8 cellular contexts compared by ENCODE assay signal in genomic region chr18:75212626-75213110, GRCh38. TPM values are rescaled to one million over a fixed set of nuclear protein-coding genes. Genes with fewer than 3 reads are reported as not detected.
DNase-seq lines count a peak whose midpoint lies in the region; ATAC-seq and TF ChIP-seq lines count a peak whose summit lies in the region.

No MANE protein-coding gene starts in this region.

- RAD21 ChIA-PET in HCT116 (lab: Charles Lee; ENCODE audit: low non-redundant PET in 1 of 2, low total read pairs in 2 of 2, uncharacterized antibody in 2 of 2, unreplicated experiment in 2 of 2) = no interaction called here

- H3K9ac ChIP-seq in HCT116 (ENCODE audit: low read length) = no peak overlapping the region
- no peak overlapping the region for H3K9ac ChIP-seq in SU-DHL-6 (ENCODE audit: low read length)

- no peaks in the 10 kb centered on the region for H3K9me2 ChIP-seq in HCT116 (ENCODE audit: insufficient read depth)
- H3K9me2 ChIP-seq in SU-DHL-6 (replicated peaks; ENCODE audit: insufficient read depth, low read length) = no peaks in the 10 kb centered on the region

- TF ChIP-seq CTCF in HCT116 (IDR thresholded peaks at IDR 0.05 in 2 of 3, conservative IDR thresholded peaks at IDR 0.05 in 1 of 3; ENCODE audit: borderline replicate concordance in 1 of 3, insufficient read depth in 1 of 3, low read depth in 2 of 3, low read length in 2 of 3) = no peak
- TF ChIP-seq CTCF in SU-DHL-6 (IDR thresholded peaks at IDR 0.05; ENCODE audit: insufficient read depth, low read length, poor library complexity, severe bottlenecking) = no peak
- TF ChIP-seq CTCF in fibroblast of pulmonary artery (IDR thresholded peaks at IDR 0.05; ENCODE audit: low read length, missing control alignments) = no peak

- peaks cover 7% of the 10 kb centered on the region for H3K79me2 ChIP-seq in HCT116 (ENCODE audit: insufficient read depth, low read length)
- H3K79me2 ChIP-seq in SU-DHL-6 (ENCODE audit: insufficient read depth, low read length) = no peaks in the 10 kb centered on the region

- no peak for TF ChIP-seq RAD21 in HCT116 (IDR thresholded peaks at IDR 0.05; ENCODE audit: low read depth)

- H3K9me3 ChIP-seq in HCT116 (ENCODE audit: control insufficient read depth in 1 of 2, insufficient read depth in 1 of 2, low read depth in 1 of 2, low read length in 2 of 2) = no peaks in the 10 kb centered on the region
- H3K9me3 ChIP-seq in SU-DHL-6 (ENCODE audit: insufficient read depth, low read length) = no peaks in the 10 kb centered on the region

- ATAC-seq in HCT116 (no peak), HG03521 (IDR thresholded peaks at IDR 0.05; ENCODE audit: unreplicated experiment) (no peak), GM19035 (IDR thresholded peaks at IDR 0.05; ENCODE audit: unreplicated experiment) (no peak)

- H3K27me3 ChIP-seq in HCT116 (ENCODE audit: insufficient read depth, low read length) (no peaks in the 10 kb centered on the region), SU-DHL-6 (ENCODE audit: low read length) (no peaks in the 10 kb centered on the region)

- H4K20me1 ChIP-seq in HCT116 (ENCODE audit: insufficient read depth) = no peaks in the 10 kb centered on the region
- H4K20me1 ChIP-seq in SU-DHL-6 (ENCODE audit: low read depth, low read length) = peaks cover 9% of the 10 kb centered on the region; the same call in 1 of the 2 replicates

- peaks cover 13 to 32% of the 10 kb centered on the region in 2 experiments; a peak in 3 of 4 replicates for H3K4me1 ChIP-seq in HCT116 (ENCODE audit: control insufficient read depth in 1 of 2, insufficient read depth in 2 of 2, low read length in 2 of 2)

- H3K36me3 ChIP-seq in HCT116 (ENCODE audit: control insufficient read depth in 1 of 2, insufficient read depth in 2 of 2, low read length in 2 of 2) (no peaks in the 10 kb centered on the region), SU-DHL-6 (ENCODE audit: low read length) (no peaks in the 10 kb centered on the region)

- CTCF ChIA-PET in HCT116 (lab: Charles Lee) = no interaction called here

- H3F3A ChIP-seq in SU-DHL-6 (ENCODE audit: insufficient read depth) = peaks cover 4% of the 10 kb centered on the region

- no TSS peak for BruUV-seq in HCT116 (replicated peaks; lab: Mats Ljungman, UMichigan)

- H3K4me3 ChIP-seq in HCT116 (replicated peaks in 1 of 2; ENCODE audit: low read depth in 1 of 2, low read length in 2 of 2) = peak overlapping the region in 1 of 2 experiments; percentile 62; a peak in 3 of 4 replicates
- H3K4me3 ChIP-seq in SU-DHL-6 (ENCODE audit: insufficient read depth, low read length, poor library complexity, severe bottlenecking) = no peak overlapping the region
- peak overlapping the region; percentile 62 for H3K4me3 ChIP-seq in fibroblast of pulmonary artery (replicated peaks; ENCODE audit: low read depth, low read length)
- H3K4me3 ChIP-seq in skin epidermis = peak overlapping the region; percentile 63 to 95 (median 76)

- peak overlapping the region; percentile 80 for H3K4me2 ChIP-seq in HCT116 (ENCODE audit: low read length)
- peak overlapping the region; percentile 52 for H3K4me2 ChIP-seq in SU-DHL-6 (ENCODE audit: low read depth, low read length, poor library complexity, severe bottlenecking)

- TF ChIP-seq POLR2A in HCT116 (IDR thresholded peaks at IDR 0.05; ENCODE audit: borderline replicate concordance, extremely low read depth, insufficient read depth, insufficient read length) = no peak

- POLR2A ChIA-PET in HCT116 (lab: Charles Lee) = no interaction called here

- intact Hi-C loops in HCT116 (cut with micrococcal nuclease) = loop anchor here (5.0 kb wide), 1 partner anchor 195 kb away; no protein-coding TSS in a partner anchor

- H3K27ac ChIP-seq in HCT116 (ENCODE audit: low read depth, low read length) = no peak overlapping the region; the same call in 1 of the 2 replicates
- H3K27ac ChIP-seq in SU-DHL-6 (ENCODE audit: low read depth, low read length) = no peak overlapping the region
- H3K27ac ChIP-seq in skin epidermis = peak overlapping the region in 13 of 21 experiments; percentile 3 to 93 (median 87)

- H2AFZ ChIP-seq in HCT116 (ENCODE audit: low read depth, low read length, poor library complexity, severe bottlenecking) (no peak overlapping the region), SU-DHL-6 (ENCODE audit: low read depth, low read length, severe bottlenecking) (no peak overlapping the region)

- DNase-seq in HCT116 (ENCODE audit: low read depth, low spot score) (no peak), fibroblast of pulmonary artery (ENCODE audit: low read depth) (no peak), RKO (ENCODE audit: low spot score) (no peak), MV-4-11 (lab: John Stamatoyannopoulos, UW) (no peak)

TF ChIP-seq in HCT116, 20 proteins besides CTCF, POLR2A, EP300 and RAD21:
- no peak for TF ChIP-seq POLR2AphosphoS5 (IDR thresholded peaks at IDR 0.05; ENCODE audit: low read depth, low read length)
- no peak for TF ChIP-seq YY1 (IDR thresholded peaks at IDR 0.05; ENCODE audit: extremely low read depth, insufficient replicate concordance, low read depth, low read length)
- no peak for TF ChIP-seq SRF (IDR thresholded peaks at IDR 0.05; ENCODE audit: low read depth)
- no peak for TF ChIP-seq EZH2phosphoT487 (IDR thresholded peaks at IDR 0.05; ENCODE audit: borderline replicate concordance)
- TF ChIP-seq CEBPB (IDR thresholded peaks at IDR 0.05; ENCODE audit: low read depth) = no peak
- TF ChIP-seq ATF3 (IDR thresholded peaks at IDR 0.05) = no peak
- TF ChIP-seq SIN3A (IDR thresholded peaks at IDR 0.05; ENCODE audit: low read depth) = no peak
- TF ChIP-seq ELF1 (IDR thresholded peaks at IDR 0.05; ENCODE audit: borderline replicate concordance, low read depth) = no peak
- TF ChIP-seq SP1 (IDR thresholded peaks at IDR 0.05; ENCODE audit: low read depth) = no peak
- no peak for TF ChIP-seq ZFX (IDR thresholded peaks at IDR 0.05)
- TF ChIP-seq CBX3 (IDR thresholded peaks at IDR 0.05; ENCODE audit: low read depth) = no peak
- TF ChIP-seq MAX (IDR thresholded peaks at IDR 0.05) = no peak
- TF ChIP-seq EZH2 (IDR thresholded peaks at IDR 0.05) = no peak
- TF ChIP-seq REST (IDR thresholded peaks at IDR 0.05; ENCODE audit: low read depth) = no peak
- no peak for TF ChIP-seq ZNF274 (IDR thresholded peaks at IDR 0.05; ENCODE audit: low read depth, low read length)
- TF ChIP-seq ZBTB33 (IDR thresholded peaks at IDR 0.05; ENCODE audit: extremely low read depth, insufficient replicate concordance, low read length) = no peak
- no peak for TF ChIP-seq FOSL1 (IDR thresholded peaks at IDR 0.05; ENCODE audit: low read depth)
TF ChIP-seq in HCT116: peak in this region for 0.

RNA-seq across cellular contexts. Expression of gene TSHZ1, which starts 2.1 kb away (rescaled TPM):
- total RNA-seq in HCT116 (2021; ENCODE audit: unreplicated experiment) = 5.7 TPM
- polyA plus RNA-seq in HCT116 (2012) = 4.2 and 4.6 TPM in 2 replicates

RNA-seq across cellular contexts. Expression of gene PTGR3, which starts 3.7 kb away (rescaled TPM):
- total RNA-seq in HCT116 (2021; ENCODE audit: unreplicated experiment) = 25.3 TPM
- 19.2 and 22.0 TPM in 2 replicates for polyA plus RNA-seq in HCT116 (2012)

Comparison
In these comparisons a context has a peak if more than half of its experiments do, and no peak if none do; other contexts are left out.
1. H3K27ac ChIP-seq: peak in skin epidermis (13 of 21); none in HCT116 (single experiment) and SU-DHL-6 (single experiment).